Comparison of ENCODE assay signal across 9 cellular contexts in the genomic region with DNA sequence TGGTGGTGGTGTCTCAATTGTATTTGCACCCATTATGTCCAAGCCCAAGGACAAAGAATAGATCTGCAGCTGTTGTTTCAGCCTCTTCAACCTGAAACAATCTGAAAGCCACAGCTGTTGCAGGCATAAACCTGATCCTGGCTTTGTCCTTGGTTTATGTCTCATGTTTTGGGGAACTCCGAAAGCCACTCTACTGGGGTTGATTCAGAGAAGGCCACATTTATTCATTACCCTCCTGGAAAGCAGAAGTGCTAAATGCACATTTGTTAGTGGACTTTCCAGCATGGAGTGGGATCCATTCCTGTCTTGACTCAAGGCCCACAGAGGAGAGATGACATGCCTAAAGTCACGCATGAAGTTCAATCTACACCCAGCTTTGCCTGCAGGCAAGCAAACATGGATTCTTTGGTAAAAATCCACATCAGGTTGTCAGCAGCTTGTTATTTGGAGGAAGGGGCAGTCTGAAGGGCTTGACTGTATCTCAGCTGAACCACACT. TPM values are rescaled to one million over a fixed set of nuclear protein-coding genes. Genes with fewer than 3 reads are reported as not detected.
DNase-seq lines count a peak whose midpoint lies in the region; ATAC-seq and TF ChIP-seq lines count a peak whose summit lies in the region.
"Had no signal": no experiment of that assay in that cellular context is flagged by ENCODE, and none has a peak within 500 bp of the region (broad histone marks: within the 10 kb centered on the region; RNA-seq: fewer than 3 reads in every experiment).

No MANE protein-coding gene starts in this region.

- 0 out of 22 replicates have a peak, but pooled peaks cover 0 to 11% (median 0%) of the 10 kb centered on the region in 11 experiments for H3K36me3 ChIP-seq in BLaER1 treated with 17β-estradiol and CSF1 and Interleukin-3, amounts not matched to agents 10 nM and 100 nM
- no peaks in the 10 kb centered on the region for H3K36me3 ChIP-seq in right atrium auricular region

- no peak overlapping the region for H3K4me3 ChIP-seq in BLaER1 treated with 17β-estradiol and CSF1 and Interleukin-3, amounts not matched to agents 10 nM and 100 nM
- no peak overlapping the region for H3K4me3 ChIP-seq in right atrium auricular region

- peak overlapping the region in 9 of 11 experiments; percentile 12 to 77 (median 58); a peak in 10 of 22 replicates for H3K27ac ChIP-seq in BLaER1 treated with 17β-estradiol and CSF1 and Interleukin-3, amounts not matched to agents 10 nM and 100 nM
- no peak overlapping the region for H3K27ac ChIP-seq in right atrium auricular region

- H4K20me1 ChIP-seq in BLaER1 treated with 17β-estradiol and CSF1 and Interleukin-3, amounts not matched to agents 10 nM and 100 nM: no peaks in the 10 kb centered on the region

- H3K4me1 ChIP-seq in BLaER1 treated with 17β-estradiol and CSF1 and Interleukin-3, amounts not matched to agents 10 nM and 100 nM: peaks cover 34 to 67% (median 62%) of the 10 kb centered on the region in 10 experiments
- H3K4me1 ChIP-seq in right atrium auricular region: no peaks in the 10 kb centered on the region

- H3K4me2 ChIP-seq in BLaER1 treated with 17β-estradiol and CSF1 and Interleukin-3, amounts not matched to agents 10 nM and 100 nM: peak overlapping the region in 7 of 11 experiments; percentile 10 to 80 (median 68); a peak in 12 of 22 replicates

- TF ChIP-seq CTCF in right atrium auricular region (IDR thresholded peaks at IDR 0.05): no peak

- no peak overlapping the region for H3K9ac ChIP-seq in BLaER1 treated with 17β-estradiol and CSF1 and Interleukin-3, amounts not matched to agents 10 nM and 100 nM

- H3K9me3 ChIP-seq in BLaER1 treated with 17β-estradiol and CSF1 and Interleukin-3, amounts not matched to agents 10 nM and 100 nM (replicated peaks in 1 of 11): peaks cover 0 to 24% (median 21%) of the 10 kb centered on the region in 11 experiments; a peak in 18 of 22 replicates
- H3K9me3 ChIP-seq in right atrium auricular region: no peaks in the 10 kb centered on the region

- no peaks in the 10 kb centered on the region for H3K27me3 ChIP-seq in BLaER1 treated with 17β-estradiol and CSF1 and Interleukin-3, amounts not matched to agents 10 nM and 100 nM
- H3K27me3 ChIP-seq in right atrium auricular region: no peaks in the 10 kb centered on the region

- peak; percentile 59 for ATAC-seq in GM18873 (IDR thresholded peaks at IDR 0.05; ENCODE audit: low FRiP score, unreplicated experiment)
- peak; percentile 75 for ATAC-seq in HG03039 (IDR thresholded peaks at IDR 0.05; ENCODE audit: unreplicated experiment)

- peak; percentile 7 for DNase-seq in astrocyte of the hippocampus (ENCODE audit: low read depth, low spot score)
- no peak for DNase-seq in 8988T
- DNase-seq in DMS79 (lab: John Stamatoyannopoulos, UW): no peak
- DNase-seq in right atrium auricular region (ENCODE audit: low spot score): no peak
- DNase-seq in retina: no peak

RNA-seq across cellular contexts. Expression of a gene that starts 36.0 kb away (rescaled TPM):
- 10 to 100 TPM; 13.1 to 49.5 TPM for total RNA-seq in right atrium auricular region

RNA-seq across cellular contexts. Expression of a gene that starts 40.6 kb away (rescaled TPM):
- under 1 TPM in 1 of 2 donors, not detected in 1; 0.89 TPM for total RNA-seq in right atrium auricular region

RNA-seq across cellular contexts. Expression of a gene that starts 59.7 kb away (rescaled TPM):
- total RNA-seq in right atrium auricular region: not detected
- total RNA-seq: frontal cortex had no signal

Comparison
In these comparisons a context has a peak if more than half of its experiments do, and no peak if none do; other contexts are left out.
1. H3K27ac ChIP-seq: peak in BLaER1 treated with 17β-estradiol and CSF1 and Interleukin-3, amounts not matched to agents 10 nM and 100 nM (9 of 11); none in right atrium auricular region (0 of 2).